Comparison of ENCODE assay signal across 17 cellular contexts in the genomic region with DNA sequence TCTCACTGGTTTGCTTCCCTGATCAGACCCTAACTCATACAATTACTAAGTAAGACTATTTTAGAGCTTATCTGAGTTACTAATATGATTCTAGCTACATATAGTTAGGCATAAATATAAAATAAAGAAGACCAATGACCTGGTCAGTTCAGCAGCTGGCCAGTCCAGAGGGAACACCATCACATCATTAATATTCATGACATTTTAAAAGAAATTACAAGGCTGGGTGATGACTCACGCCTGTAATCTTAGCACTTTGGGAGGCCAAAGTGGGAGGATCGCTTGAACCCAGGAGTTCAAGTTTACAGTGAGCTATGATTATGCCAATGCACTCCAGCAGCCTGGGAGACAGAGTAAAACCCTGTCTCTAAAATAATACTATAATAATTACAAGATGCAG. TPM values are rescaled to one million over a fixed set of nuclear protein-coding genes. Genes with fewer than 3 reads are reported as not detected.
DNase-seq lines count a peak whose midpoint lies in the region; ATAC-seq, FAIRE-seq and TF ChIP-seq lines count a peak whose summit lies in the region.
"Had no signal": no experiment of that assay in that cellular context is flagged by ENCODE, and none has a peak within 500 bp of the region (broad histone marks: within the 10 kb centered on the region; RNA-seq: fewer than 3 reads in every experiment).

No MANE protein-coding gene starts in this region.

- TF ChIP-seq CTCF in K562 (IDR thresholded peaks at IDR 0.05 in 2 of 3, conservative IDR thresholded peaks at IDR 0.05 in 1 of 3; ENCODE audit: insufficient read depth in 2 of 3, low read depth in 1 of 3, low read length in 3 of 3), result no peak
- no peak for TF ChIP-seq CTCF in transverse colon (IDR thresholded peaks at IDR 0.05)

- no peaks in the 10 kb centered on the region for H3K9me3 ChIP-seq in K562 (replicated peaks; ENCODE audit: control insufficient read depth, insufficient read depth, low read depth, low read length)
- H3K9me3 ChIP-seq in transverse colon, result no peaks in the 10 kb centered on the region
- H3K9me3 ChIP-seq: A549, BLaER1, HAP-1 had no signal

- no peaks in the 10 kb centered on the region for H3K79me2 ChIP-seq in K562 (ENCODE audit: control insufficient read depth, insufficient read depth, low read length)

- H3K27me3 ChIP-seq in K562 (ENCODE audit: control insufficient read depth in 2 of 2, insufficient read depth in 2 of 2, low read length in 2 of 2) (peaks cover 0 to 5% of the 10 kb centered on the region in 2 experiments; a peak in 1 of 5 replicates), transverse colon (no peaks in the 10 kb centered on the region)
- H3K27me3 ChIP-seq: BLaER1 had no signal

- no peak for ATAC-seq in K562
- no peak for ATAC-seq in GM21423 (IDR thresholded peaks at IDR 0.05; ENCODE audit: unreplicated experiment)
- ATAC-seq: A549, GM12878, HepG2 had no signal

- POLR2A ChIA-PET in K562 (lab: Yijun Ruan, JAX), result interaction anchor here (1.0 to 1.2 kb wide), 2 partner anchors 9 to 13 kb away, joined by 3 to 4 read pairs; no protein-coding TSS in a partner anchor

- no peaks in the 10 kb centered on the region for H4K20me1 ChIP-seq in K562 (replicated peaks; ENCODE audit: control insufficient read depth, insufficient read depth, low read length)
- H4K20me1 ChIP-seq: BLaER1 had no signal

- no peak for FAIRE-seq in K562 (lab: Jason Lieb, UNC)
- FAIRE-seq: A549, GM12878, HepG2 had no signal

- CTCF ChIA-PET in K562 (lab: Yijun Ruan, JAX; ENCODE audit: low intra/inter-chr PET ratio), result no interaction called here

- no peak overlapping the region for H3K4me3 ChIP-seq in K562
- H3K4me3 ChIP-seq in transverse colon, result peak overlapping the region in 2 of 4 donors; percentile 13 to 32
- H3K4me3 ChIP-seq: A549, BLaER1, GM12878, GM23248, HAP-1 had no signal

- H3K9me1 ChIP-seq in K562 (ENCODE audit: control insufficient read depth, insufficient read depth, low read length), result no peaks in the 10 kb centered on the region

- no peak for TF ChIP-seq EP300 in K562 (IDR thresholded peaks at IDR 0.05; ENCODE audit: low read length)
- TF ChIP-seq EP300 in transverse colon (IDR thresholded peaks at IDR 0.05; ENCODE audit: low read depth), result no peak

- H3K9ac ChIP-seq in K562 (ENCODE audit: insufficient read depth in 1 of 2, low read depth in 2 of 2, low read length in 2 of 2), result no peak overlapping the region
- H3K9ac ChIP-seq: BLaER1, GM23248 had no signal

- in situ Hi-C loops in K562 (cut with MboI) (no loop called here), transverse colon (cut with MboI; ENCODE audit: low pct_ligation_motif_present in 1 of 4, low pct_unique_long_range_greater_than_20kb in 1 of 4, low sequenced_read_pairs in 3 of 4) (no loop called here)

- H3K4me2 ChIP-seq in K562 (ENCODE audit: insufficient read depth, low read length), result no peak overlapping the region
- H3K4me2 ChIP-seq: A549, BLaER1 had no signal

- 0 out of 5 replicates have a peak, but pooled peaks cover 0 to 4% of the 10 kb centered on the region in 2 experiments for H3K4me1 ChIP-seq in K562 (replicated peaks in 1 of 2; ENCODE audit: control insufficient read depth in 2 of 2, insufficient read depth in 2 of 2, low read length in 2 of 2)
- peaks cover 0 to 41% (median 19%) of the 10 kb centered on the region in 4 donors for H3K4me1 ChIP-seq in transverse colon

- H3K36me3 ChIP-seq in K562 (ENCODE audit: control insufficient read depth, insufficient read depth, low read length) (no peaks in the 10 kb centered on the region), transverse colon (no peaks in the 10 kb centered on the region)
- H3K36me3 ChIP-seq: BLaER1, HAP-1 had no signal

- BruUV-seq in K562 (replicated peaks; lab: Mats Ljungman, UMichigan), result no TSS peak

- H2AFZ ChIP-seq in K562 (ENCODE audit: low read depth, low read length), result no peak overlapping the region
- H2AFZ ChIP-seq: GM23248 had no signal

- H3K27ac ChIP-seq in K562 (ENCODE audit: extremely low read depth, low read depth, low read length) (no peak overlapping the region), transverse colon (peak overlapping the region; percentile 76 to 87 (median 83))
- H3K27ac ChIP-seq: 22Rv1, A549, BLaER1, GM23248 had no signal

- 11% methylated on average over 2 of the region's 2 CpGs for WGBS in K562 (ENCODE audit: insufficient coverage, low coverage, missing lambda C conversion rate)
- 80% methylated on average over 2 of the region's 2 CpGs; no CpG with 5 or more reads in 1 of the 2 donors for WGBS in transverse colon (ENCODE audit: low coverage in 1 of 2), 2 donors

- TF ChIP-seq POLR2A in K562 (conservative IDR thresholded peaks at IDR 0.05) (no peak), transverse colon (IDR thresholded peaks at IDR 0.05) (no peak)

- TF ChIP-seq RAD21 in K562 (CRISPR knock-in tag; conservative IDR thresholded peaks at IDR 0.05 in 1 of 2, IDR thresholded peaks at IDR 0.05 in 1 of 2), result no peak

- DNase-seq in EL (peak; percentile 7), NCI-H69 (lab: John Stamatoyannopoulos, UW) (peak; percentile 22), K562 (ENCODE audit: extremely low read depth in 1 of 4, low spot score in 3 of 4) (no peak), transverse colon (no peak), NCI-H1092 (lab: John Stamatoyannopoulos, UW) (no peak)
- no peak for DNase-seq in activated CD4-positive, alpha-beta T cell treated with anti-CD3 and anti-CD28 coated beads, Interleukin-2, amount 50 U/mL, for 4 hours
- DNase-seq: Calu3; CD4-positive, alpha-beta memory T cell; DMS79 treated with DMSO at 0.1 percent for 48 hours; GM23248 had no signal

- intact Hi-C loops in K562 (cut with micrococcal nuclease), result no loop called here
- intact Hi-C loops in transverse colon (cut with DNase I; ENCODE audit: low total_unique reads), result no loop called here

TF ChIP-seq in K562, 482 proteins besides CTCF, POLR2A, EP300 and RAD21 (continues in another document):
- TF ChIP-seq, protein P1, sequence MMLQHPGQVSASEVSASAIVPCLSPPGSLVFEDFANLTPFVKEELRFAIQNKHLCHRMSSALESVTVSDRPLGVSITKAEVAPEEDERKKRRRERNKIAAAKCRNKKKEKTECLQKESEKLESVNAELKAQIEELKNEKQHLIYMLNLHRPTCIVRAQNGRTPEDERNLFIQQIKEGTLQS (IDR thresholded peaks at IDR 0.05), result peak; percentile 28; the same call in 1 of the 2 replicates
- TF ChIP-seq, protein P1 (CRISPR knock-in tag; conservative IDR thresholded peaks at IDR 0.05), result no peak

RNA-seq across cellular contexts. Expression of a gene that starts 37.0 kb away (rescaled TPM):
- total RNA-seq in K562 (2011; cell fraction: chromatin; rRNA removed; ENCODE audit: low replicate concordance), result 14.0 and 31.6 TPM in 2 replicates
- total RNA-seq in K562 (2011; cell fraction: nucleolus; rRNA removed), result 8.8 and 11.4 TPM in 2 replicates
- 23.0 and 38.4 TPM in 2 replicates for total RNA-seq in K562 (2011; cell fraction: nucleoplasm; rRNA removed)
- 24.8 and 31.2 TPM in 2 replicates for total RNA-seq in K562 (2014; rRNA removed)
- total RNA-seq in K562 (2014; rRNA removed; fragmentation: Illumina TruSeq; extraction: Trizol), result 40.5 and 46.8 TPM in 2 replicates
- total RNA-seq in K562 (2015; rRNA removed; fragmentation: Illumina TruSeq; extraction: Trizol), result 38.0 and 39.7 TPM in 2 replicates
- total RNA-seq in K562 (2021), result 32.7 and 34.2 TPM in 2 replicates
- 30.9 and 44.3 TPM in 2 replicates for polyA plus RNA-seq in K562 (2011; rRNA removed)
- polyA plus RNA-seq in K562 (2011; cell fraction: cytosol; rRNA removed), result 9.3 and 24.7 TPM in 2 replicates
- polyA plus RNA-seq in K562 (2011; cell fraction: nucleus; rRNA removed), result 6.0 and 9.8 TPM in 2 replicates
- 25.2 and 27.7 TPM in 2 replicates for polyA plus RNA-seq in K562 (2012)
- 30.0 and 33.8 TPM in 2 replicates for polyA plus RNA-seq in K562 (2014; fragmentation: Illumina TruSeq; extraction: Trizol)
- 10 to 100 TPM; 25.9 to 27.9 TPM for polyA plus RNA-seq in K562 (2014; fragmentation: Nextera tagmentation; extraction: Ambion mirVana)
- 27.6 and 34.3 TPM in 2 replicates for polyA plus RNA-seq in K562 (2014; rRNA removed)
- 57.8 and 58.4 TPM in 2 replicates for polyA minus RNA-seq in K562 (2011; rRNA and poly(A)+ RNA removed)
- polyA minus RNA-seq in K562 (2011; cell fraction: cytosol; rRNA and poly(A)+ RNA removed), result 12.7 and 19.6 TPM in 2 replicates
- polyA minus RNA-seq in K562 (2011; cell fraction: nucleus; rRNA and poly(A)+ RNA removed), result 11.4 and 14.8 TPM in 2 replicates
- 100 to 1,000 TPM in 2 of 4 donors, 10 to 100 TPM in 2; 71.8 to 118 (median 91.8) TPM for total RNA-seq in transverse colon

RNA-seq across cellular contexts. Expression of a gene that starts 56.2 kb away (rescaled TPM):
- 3.4 and 15.9 TPM in 2 replicates for total RNA-seq in K562 (2011; cell fraction: chromatin; rRNA removed; ENCODE audit: low replicate concordance)
- total RNA-seq in K562 (2011; cell fraction: nucleolus; rRNA removed), result 2.3 and 5.9 TPM in 2 replicates
- total RNA-seq in K562 (2011; cell fraction: nucleoplasm; rRNA removed), result 7.1 and 17.6 TPM in 2 replicates
- total RNA-seq in K562 (2014; rRNA removed), result 16.2 and 22.9 TPM in 2 replicates
- total RNA-seq in K562 (2014; rRNA removed; fragmentation: Illumina TruSeq; extraction: Trizol), result 39.4 and 43.5 TPM in 2 replicates
- 28.1 and 33.3 TPM in 2 replicates for total RNA-seq in K562 (2015; rRNA removed; fragmentation: Illumina TruSeq; extraction: Trizol)
- total RNA-seq in K562 (2021), result 27.1 and 32.7 TPM in 2 replicates
- 18.4 and 24.1 TPM in 2 replicates for polyA plus RNA-seq in K562 (2011; rRNA removed)
- polyA plus RNA-seq in K562 (2011; cell fraction: cytosol; rRNA removed), result 3.9 and 8.6 TPM in 2 replicates
- 3.9 and 4.9 TPM in 2 replicates for polyA plus RNA-seq in K562 (2011; cell fraction: nucleus; rRNA removed)
- polyA plus RNA-seq in K562 (2012), result 16.2 and 18.8 TPM in 2 replicates
- 33.4 and 37.2 TPM in 2 replicates for polyA plus RNA-seq in K562 (2014; fragmentation: Illumina TruSeq; extraction: Trizol)
- polyA plus RNA-seq in K562 (2014; fragmentation: Nextera tagmentation; extraction: Ambion mirVana), result 10 to 100 TPM; 53.6 to 70.1 TPM
- 24.4 and 28.3 TPM in 2 replicates for polyA plus RNA-seq in K562 (2014; rRNA removed)
- polyA minus RNA-seq in K562 (2011; rRNA and poly(A)+ RNA removed), result 11.9 and 12.4 TPM in 2 replicates
- polyA minus RNA-seq in K562 (2011; cell fraction: cytosol; rRNA and poly(A)+ RNA removed), result 14.7 and 19.9 TPM in 2 replicates
- polyA minus RNA-seq in K562 (2011; cell fraction: nucleus; rRNA and poly(A)+ RNA removed), result 2.0 and 4.0 TPM in 2 replicates
- 10 to 100 TPM in 3 of 4 donors, 1 to 10 TPM in 1; 2.0 to 14.6 (median 12.3) TPM for total RNA-seq in transverse colon

Comparison
In these comparisons a context has a peak if more than half of its experiments do, and no peak if none do; other contexts are left out.
1. DNase-seq: peak in EL (single experiment) and NCI-H69 (single experiment); none in K562 (0 of 4), transverse colon (single experiment), activated CD4-positive, alpha-beta T cell treated with anti-CD3 and anti-CD28 coated beads, Interleukin-2, amount 50 U/mL, for 4 hours (0 of 2) and NCI-H1092 (single experiment).